14 cellular contexts compared by ENCODE assay signal in genomic region chr18:73549236-73549635, GRCh38.
"Had no signal": no experiment of that assay in that cellular context is flagged by ENCODE, and none has a peak within 500 bp of the region (broad histone marks: within the 10 kb centered on the region; RNA-seq: fewer than 3 reads in every experiment).

No MANE protein-coding gene starts in this region.

- DNase-seq: activated B cell treated with CpG ODN at 0.5 μM for 24 hours; activated CD4-positive, alpha-beta T cell treated with anti-CD3 and anti-CD28 coated beads, Interleukin-2, amount 10 ng/mL, durations not matched to agents 24 days and 14 days; activated CD8-positive, alpha-beta memory T cell treated with anti-CD3 and anti-CD28 coated beads for 24 hours; activated naive CD4-positive, alpha-beta T cell treated with anti-CD3 and anti-CD28 coated beads, Interleukin-2, amount 10 ng/mL, durations not matched to agents 7 days and 5 days; body of pancreas; esophagus squamous epithelium; retina; stimulated activated CD4-positive, alpha-beta T cell treated with anti-CD3 and anti-CD28 coated beads, Interleukin-15, amount 100 ng/mL, for 24 hours; stomach; T-helper 2 cell had no signal

- H3K79me2 ChIP-seq: hepatocyte, parathyroid adenoma had no signal

- H3K4me1 ChIP-seq: body of pancreas, esophagus squamous epithelium, parathyroid adenoma, stomach had no signal

- H3K27me3 ChIP-seq: body of pancreas, esophagus squamous epithelium, hepatocyte, stomach had no signal

- H3K9me3 ChIP-seq: body of pancreas, esophagus squamous epithelium, stomach, thoracic aorta had no signal

- H3K36me3 ChIP-seq: esophagus squamous epithelium, stomach, thoracic aorta had no signal

- H2AFZ ChIP-seq: hepatocyte, parathyroid adenoma had no signal

- H3K4me3 ChIP-seq: body of pancreas, esophagus squamous epithelium, hepatocyte, stomach, thoracic aorta had no signal

- FAIRE-seq: TTC549 had no signal

- H3K4me2 ChIP-seq: hepatocyte had no signal

- H3K27ac ChIP-seq: body of pancreas, esophagus squamous epithelium, hepatocyte, parathyroid adenoma, stomach, thoracic aorta had no signal

- H3K9ac ChIP-seq: parathyroid adenoma had no signal
